ENCODE assay signal across 31 cellular contexts in genomic region chr4:149009223-149009622, GRCh38.
"Had no signal": no experiment of that assay in that cellular context is flagged by ENCODE, and none has a peak within 500 bp of the region (broad histone marks: within the 10 kb centered on the region; RNA-seq: fewer than 3 reads in every experiment).

No MANE protein-coding gene starts in this region.

- ATAC-seq: activated CD8-positive, alpha-beta T cell treated with anti-CD3 and anti-CD28 coated beads for 36 hours; activated naive CD4-positive, alpha-beta T cell treated with anti-CD3 and anti-CD28 coated beads, Interleukin-2, amount 50 U/mL, for 72 hours; activated T-cell treated with anti-CD3 and anti-CD28 coated beads, Interleukin-2, amount 50 U/mL, for 4 hours; activated T-cell treated with anti-CD3 and anti-CD28 coated beads, Interleukin-2, amount 50 U/mL, for 72 hours; activated T-helper 17 cell treated with anti-CD3 and anti-CD28 coated beads, Interleukin-2, amount 50 U/mL, for 72 hours had no signal

- DNase-seq: activated B cell treated with CpG ODN at 0.5 μM for 24 hours; activated CD4-positive, alpha-beta memory T cell treated with anti-CD3 and anti-CD28 coated beads for 36 hours; activated CD4-positive, alpha-beta T cell treated with anti-CD3 and anti-CD28 coated beads for 4 hours; activated CD4-positive, alpha-beta T cell treated with anti-CD3 and anti-CD28 coated beads, Interleukin-2, amount 10 ng/mL, durations not matched to agents 24 days and 14 days; activated CD4-positive, alpha-beta T cell treated with anti-CD3 and anti-CD28 coated beads, Interleukin-2, amount 50 U/mL, for 1 hour; activated CD4-positive, alpha-beta T cell treated with anti-CD3 and anti-CD28 coated beads, Interleukin-2, amount 50 U/mL, for 4 hours; activated CD4-positive, CD25-positive, alpha-beta regulatory T cell treated with anti-CD3 and anti-CD28 coated beads, Interleukin-2, amount 50 U/mL, for 72 hours; activated CD8-positive, alpha-beta memory T cell treated with anti-CD3 and anti-CD28 coated beads, Interleukin-2, amount 50 U/mL, for 4 hours; activated CD8-positive, alpha-beta T cell treated with anti-CD3 and anti-CD28 coated beads for 36 hours; activated effector memory CD4-positive, alpha-beta T cell treated with anti-CD3 and anti-CD28 coated beads, Interleukin-2, amount 50 U/mL, for 16 hours; activated gamma-delta T cell treated with Interleukin-2 at 50 U/mL for 16 hours; activated naive CD4-positive, alpha-beta T cell; activated naive CD4-positive, alpha-beta T cell treated with anti-CD3 and anti-CD28 coated beads for 36 hours; activated naive CD4-positive, alpha-beta T cell treated with anti-CD3 and anti-CD28 coated beads, Interleukin-2, amount 50 U/mL, for 16 hours; activated naive CD8-positive, alpha-beta T cell treated with anti-CD3 and anti-CD28 coated beads for 36 hours; activated T-cell treated with anti-CD3 and anti-CD28 coated beads for 4 hours; activated T-cell treated with anti-CD3 and anti-CD28 coated beads, Interleukin-2, amount 50 U/mL, for 1 hour; activated T-cell treated with anti-CD3 and anti-CD28 coated beads, Interleukin-2, amount 50 U/mL, for 4 hours; activated T-cell treated with anti-CD3 and anti-CD28 coated beads, Interleukin-2, amount 50 U/mL, for 72 hours; amygdala; anterior cingulate cortex; caudate nucleus; cerebellar nuclear complex; T-helper 1 cell; T-helper 2 cell; T-helper 9 cell had no signal

- H3K27me3 ChIP-seq: ascending aorta, cardiac muscle cell had no signal

- H3K27ac ChIP-seq: ascending aorta, cardiac muscle cell, VCaP had no signal

- H3K36me3 ChIP-seq: ascending aorta, cardiac muscle cell had no signal

- H3K9me3 ChIP-seq: ascending aorta had no signal

- H3K4me3 ChIP-seq: ascending aorta, cardiac muscle cell had no signal

- H3K4me1 ChIP-seq: ascending aorta had no signal
